ENCODE assay signal across 25 cellular contexts in genomic region chr14:73684627-73685026, GRCh38.
"Had no signal": no experiment of that assay in that cellular context is flagged by ENCODE, and none has a peak within 500 bp of the region (broad histone marks: within the 10 kb centered on the region; RNA-seq: fewer than 3 reads in every experiment).

No MANE protein-coding gene starts in this region.

- H3K27ac ChIP-seq: coronary artery, epithelial cell of prostate, esophagus squamous epithelium, gastrocnemius medialis, heart right ventricle, left lung, lower lobe of right lung had no signal

- H3K36me3 ChIP-seq: gastrocnemius medialis had no signal

- H3K4me1 ChIP-seq: esophagus squamous epithelium, gastrocnemius medialis, heart right ventricle, left lung, lower lobe of right lung had no signal

- FAIRE-seq: colon, endometrium, islet of Langerhans, keratinocyte had no signal

- H3K9me3 ChIP-seq: esophagus squamous epithelium, gastrocnemius medialis, left lung, lower lobe of right lung, mucosa of descending colon had no signal

- DNase-seq: effector CD8-positive, alpha-beta T cell; effector memory CD8-positive, alpha-beta T cell; endodermal cell; erythroblast; esophagus squamous epithelium; foreskin fibroblast; foreskin melanocyte; gastrocnemius medialis; glutamatergic neuron; head of caudate nucleus; heart right ventricle; hippocampal formation; left cardiac atrium; left ventricle myocardium superior; mesenchymal stem cell; mucosa of descending colon had no signal

- H3K4me3 ChIP-seq: coronary artery, esophagus squamous epithelium, gastrocnemius medialis, heart right ventricle, left lung, lower lobe of right lung, mucosa of descending colon had no signal

- H3K27me3 ChIP-seq: esophagus squamous epithelium, gastrocnemius medialis, heart right ventricle, left lung had no signal

- ATAC-seq: effector memory CD8-positive, alpha-beta T cell; esophagus mucosa; gastrocnemius medialis; heart right ventricle; left cardiac atrium; left ventricle myocardium superior; lower lobe of right lung had no signal
